In the genomic region with DNA sequence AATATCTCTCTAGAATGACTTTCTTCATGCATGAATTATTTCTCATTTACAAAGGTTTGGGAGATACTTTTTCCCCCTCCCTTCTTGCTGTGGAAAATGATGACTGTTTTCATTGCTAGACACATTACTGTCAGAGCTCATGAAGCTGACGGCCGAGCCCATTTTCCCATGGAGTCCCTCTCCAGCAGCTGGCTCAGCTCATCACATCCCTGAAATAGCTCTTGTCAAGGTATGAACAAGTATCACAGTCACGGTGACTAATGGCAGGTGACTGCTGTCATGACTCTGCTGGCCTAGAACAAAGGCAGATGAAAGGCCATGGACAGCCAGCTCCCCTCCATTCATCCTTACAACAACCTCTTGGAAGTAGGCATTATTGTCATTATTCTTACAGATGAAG, we compare ENCODE assay signal across 23 cellular contexts.
"Had no signal": no experiment of that assay in that cellular context is flagged by ENCODE, and none has a peak within 500 bp of the region (broad histone marks: within the 10 kb centered on the region; RNA-seq: fewer than 3 reads in every experiment).

No MANE protein-coding gene starts in this region.

- DNase-seq: dermis blood vessel endothelial cell; effector memory CD4-positive, alpha-beta T cell; gastrocnemius medialis; head of caudate nucleus; left lung; mesenchymal stem cell; midbrain; naive thymus-derived CD8-positive, alpha-beta T cell; nephron progenitor cell; occipital lobe; ovary; posterior cingulate gyrus; right lobe of liver; small intestine; stimulated activated CD4-positive, alpha-beta T cell treated with anti-CD3 and anti-CD28 coated beads, Interleukin-1b, Interleukin-23, amount 100 ng/mL, for 48 hours; stimulated activated CD4-positive, alpha-beta T cell treated with anti-CD3 and anti-CD28 coated beads, Interleukin-4, amount 100 ng/mL, for 24 hours; stimulated activated naive CD4-positive, alpha-beta T cell treated with Interleukin-2 at 50 U/mL for 16 hours; stomach; thyroid gland; trophoblast cell had no signal

- H3K27me3 ChIP-seq: gastrocnemius medialis, left lung, ovary, right lobe of liver, stomach, thyroid gland had no signal

- H3K36me3 ChIP-seq: gastrocnemius medialis, left lung, ovary, right lobe of liver, stomach, thyroid gland had no signal

- H3K27ac ChIP-seq: coronary artery, gastrocnemius medialis, left lung, ovary, right lobe of liver, stomach, thyroid gland had no signal

- H3K4me3 ChIP-seq: coronary artery, gastrocnemius medialis, left lung, ovary, right lobe of liver, stomach, thyroid gland had no signal

- H3K4me1 ChIP-seq: gastrocnemius medialis, left lung, right lobe of liver, stomach, thyroid gland had no signal

- FAIRE-seq: endometrium, keratinocyte, small intestine had no signal
